In the genomic region with DNA sequence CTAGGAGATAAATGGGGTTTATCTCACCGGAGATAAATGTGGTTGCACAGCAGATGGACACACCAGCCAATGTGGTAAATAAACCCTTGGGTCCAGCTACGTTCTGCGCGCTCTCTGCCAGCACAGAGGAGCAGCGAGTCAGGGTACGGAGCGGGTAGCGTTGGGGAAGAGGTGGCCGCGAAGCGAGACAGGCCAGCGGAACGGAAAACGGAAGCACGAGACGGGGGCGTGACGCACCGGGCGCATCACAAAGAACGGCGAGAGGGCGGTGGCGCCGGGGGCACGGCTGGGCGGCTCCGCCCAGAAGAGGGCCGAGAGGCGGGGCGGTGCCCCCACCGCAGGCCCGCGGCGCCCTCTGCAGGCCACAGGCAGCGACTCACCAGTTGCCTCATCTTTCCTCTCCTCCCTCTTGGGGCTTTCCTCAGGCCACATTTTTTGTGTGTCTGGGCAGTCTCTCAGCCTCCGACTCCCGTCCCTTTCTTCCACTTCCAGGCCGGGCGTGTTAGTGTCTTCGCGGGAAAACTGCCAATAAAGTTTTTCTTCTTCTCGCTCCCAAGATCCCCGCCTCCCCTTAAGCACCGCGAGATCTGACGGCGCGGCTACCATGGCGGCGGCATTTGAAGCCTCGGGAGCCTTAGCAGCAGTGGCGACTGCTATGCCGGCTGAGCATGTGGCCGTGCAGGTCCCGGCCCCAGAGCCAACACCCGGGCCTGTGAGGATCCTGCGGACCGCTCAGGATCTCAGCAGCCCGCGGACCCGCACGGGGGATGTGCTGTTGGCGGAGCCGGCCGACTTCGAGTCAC, we compare ENCODE assay signal across 8 cellular contexts. TPM values are rescaled to one million over a fixed set of nuclear protein-coding genes. Genes with fewer than 3 reads are reported as not detected.
DNase-seq lines count a peak whose midpoint lies in the region; ATAC-seq and TF ChIP-seq lines count a peak whose summit lies in the region.

A gene with protein sequence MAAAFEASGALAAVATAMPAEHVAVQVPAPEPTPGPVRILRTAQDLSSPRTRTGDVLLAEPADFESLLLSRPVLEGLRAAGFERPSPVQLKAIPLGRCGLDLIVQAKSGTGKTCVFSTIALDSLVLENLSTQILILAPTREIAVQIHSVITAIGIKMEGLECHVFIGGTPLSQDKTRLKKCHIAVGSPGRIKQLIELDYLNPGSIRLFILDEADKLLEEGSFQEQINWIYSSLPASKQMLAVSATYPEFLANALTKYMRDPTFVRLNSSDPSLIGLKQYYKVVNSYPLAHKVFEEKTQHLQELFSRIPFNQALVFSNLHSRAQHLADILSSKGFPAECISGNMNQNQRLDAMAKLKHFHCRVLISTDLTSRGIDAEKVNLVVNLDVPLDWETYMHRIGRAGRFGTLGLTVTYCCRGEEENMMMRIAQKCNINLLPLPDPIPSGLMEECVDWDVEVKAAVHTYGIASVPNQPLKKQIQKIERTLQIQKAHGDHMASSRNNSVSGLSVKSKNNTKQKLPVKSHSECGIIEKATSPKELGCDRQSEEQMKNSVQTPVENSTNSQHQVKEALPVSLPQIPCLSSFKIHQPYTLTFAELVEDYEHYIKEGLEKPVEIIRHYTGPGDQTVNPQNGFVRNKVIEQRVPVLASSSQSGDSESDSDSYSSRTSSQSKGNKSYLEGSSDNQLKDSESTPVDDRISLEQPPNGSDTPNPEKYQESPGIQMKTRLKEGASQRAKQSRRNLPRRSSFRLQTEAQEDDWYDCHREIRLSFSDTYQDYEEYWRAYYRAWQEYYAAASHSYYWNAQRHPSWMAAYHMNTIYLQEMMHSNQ (plus strand): TSS at position 581 of the 803 bp plus-strand sequence. CDS start 24 bp downstream, at position 605.

- peak within 1 kb of the TSS; percentile 95 to 96 for H3K27ac ChIP-seq in right atrium auricular region
- peak within 1 kb of the TSS; percentile 98 for H3K27ac ChIP-seq in rectal smooth muscle tissue (ENCODE audit: low read depth, low read length)
- H3K27ac ChIP-seq in aorta (ENCODE audit: low read depth in 1 of 2, low read length in 2 of 2): peak within 1 kb of the TSS; percentile 1 to 64

- H3K4me1 ChIP-seq in right atrium auricular region (peaks cover 0 to 23% of the 10 kb centered on the region in 2 donors), rectal smooth muscle tissue (ENCODE audit: control insufficient read depth, insufficient read depth, low read length) (peaks cover 12% of the 10 kb centered on the region), aorta (ENCODE audit: control insufficient read depth in 1 of 2, insufficient read depth in 2 of 2, low read length in 2 of 2) (no peaks in the 10 kb centered on the region)

- H3K4me3 ChIP-seq in right atrium auricular region (peak within 1 kb of the TSS; percentile 62 to 84), rectal smooth muscle tissue (ENCODE audit: low read length) (peak within 1 kb of the TSS; percentile 98), aorta (ENCODE audit: low read length in 2 of 2) (peak within 1 kb of the TSS; percentile 93 to 97)

- peak within 1 kb of the TSS; percentile 91 for H3K9ac ChIP-seq in rectal smooth muscle tissue (ENCODE audit: low read length)

- peak; percentile 87 to 95 for TF ChIP-seq CTCF in right atrium auricular region (IDR thresholded peaks at IDR 0.05)

- H3K27me3 ChIP-seq in right atrium auricular region (no peaks in the 10 kb centered on the region), rectal smooth muscle tissue (ENCODE audit: control insufficient read depth, insufficient read depth, low read length) (no peaks in the 10 kb centered on the region), aorta (ENCODE audit: control insufficient read depth in 1 of 2, insufficient read depth in 2 of 2, low read length in 1 of 2) (no peaks in the 10 kb centered on the region)

- H3K36me3 ChIP-seq in right atrium auricular region (peaks cover 7% of the 10 kb centered on the region), rectal smooth muscle tissue (ENCODE audit: control insufficient read depth, insufficient read depth, low read length) (no peaks in the 10 kb centered on the region), aorta (ENCODE audit: control insufficient read depth in 1 of 2, insufficient read depth in 2 of 2, low read length in 1 of 2) (no peaks in the 10 kb centered on the region)

- DNase-seq in NCI-H187 (lab: John Stamatoyannopoulos, UW) (peak; percentile 84 to 89), T-helper 2 cell (peak; percentile 87 to 96 (median 92)), anterior cingulate cortex (lab: John Stamatoyannopoulos, UW) (peak; percentile 51 to 97 (median 89)), right atrium auricular region (ENCODE audit: low spot score) (peak; percentile 92), aorta (peak; percentile 97 to 98)

- peak; percentile 73 for ATAC-seq in GM18499 (IDR thresholded peaks at IDR 0.05; ENCODE audit: insufficient read depth, unreplicated experiment)
- peak; percentile 90 for ATAC-seq in HG02943 (IDR thresholded peaks at IDR 0.05; ENCODE audit: low read depth, unreplicated experiment)
- ATAC-seq in aorta (ENCODE audit: low FRiP score): peak; percentile 99

- intact Hi-C loops in aorta (cut with DNase I): loop anchor here in 1 of 2 donors (5.0 to 10.0 kb wide), 2 partner anchors 38 to 271 kb away; no protein-coding TSS in a partner anchor

- 0% methylated on average over 58 to 67 of the region's 67 CpGs for WGBS in aorta, 2 donors

- H3K9me3 ChIP-seq in right atrium auricular region (no peaks in the 10 kb centered on the region), aorta (ENCODE audit: control insufficient read depth, low read length) (no peaks in the 10 kb centered on the region)

RNA-seq across cellular contexts. Expression of the gene that starts here (rescaled TPM):
- total RNA-seq in right atrium auricular region (1 to 10 TPM; 6.1 to 8.8 TPM), aorta (1 to 10 TPM; 7.9 to 8.8 TPM)
- polyA plus RNA-seq in aorta: 1 to 10 TPM; 3.9 to 5.9 TPM

Comparison
In these comparisons a context has a peak if more than half of its experiments do, and no peak if none do; other contexts are left out.
1. Peak in every context shown above with its lines: DNase-seq, ATAC-seq, H3K4me3 ChIP-seq and H3K27ac ChIP-seq.
2. H3K27ac ChIP-seq: peak in every context shown above with its lines; median percentile 98 in rectal smooth muscle tissue; 96 in right atrium auricular region; 32 in aorta.